ENCODE assay signal across 8 cellular contexts in the genomic region with DNA sequence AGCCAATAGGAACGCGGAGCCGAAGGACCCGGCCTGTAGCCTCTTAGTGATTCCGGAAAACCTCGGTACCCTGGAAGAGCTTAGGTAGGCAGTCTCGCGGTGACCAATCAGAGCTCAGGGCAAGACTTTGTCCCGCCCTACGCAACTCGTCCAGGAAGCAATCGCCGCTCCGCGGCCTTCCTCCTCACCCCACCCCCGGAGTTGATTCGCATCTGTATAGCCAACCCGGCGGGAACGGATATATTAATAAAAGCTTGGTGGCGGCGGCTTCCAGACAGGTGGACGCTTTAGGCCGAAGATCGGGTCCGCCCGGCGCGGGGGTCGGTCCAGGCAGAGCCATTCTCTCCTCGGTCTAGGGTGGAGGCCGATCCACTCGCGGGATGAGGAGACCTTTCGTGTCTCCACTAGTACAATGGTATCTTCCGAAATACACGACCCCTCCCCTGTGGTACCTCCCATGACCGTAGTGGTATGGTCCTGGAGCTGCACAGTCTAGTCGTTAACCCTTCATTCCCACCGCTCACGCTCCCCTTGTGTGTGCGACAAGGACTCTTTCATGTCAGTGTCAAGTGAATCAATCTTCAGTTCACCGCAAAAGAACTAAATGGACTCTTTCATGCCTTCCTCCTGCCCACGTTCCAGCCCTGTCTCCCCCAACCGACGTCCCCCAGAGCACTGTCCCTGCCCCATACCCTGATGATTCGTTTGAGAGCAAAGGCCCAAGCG. TPM values are rescaled to one million over a fixed set of nuclear protein-coding genes. Genes with fewer than 3 reads are reported as not detected.
A peak's percentile ranks its signal among the peaks of the same experiment; 100 is the strongest.
DNase-seq lines count a peak whose midpoint lies in the region; ATAC-seq and TF ChIP-seq lines count a peak whose summit lies in the region.

No MANE protein-coding gene starts in this region.

- H4K8ac ChIP-seq in IMR-90 (ENCODE audit: low read depth in 2 of 2, low read length in 2 of 2) = peak overlapping the region; percentile 84 to 98

- intact Hi-C loops in IMR-90 (cut with micrococcal nuclease) = loop anchor here (1.0 kb wide), 1 partner anchor 64 kb away; no protein-coding TSS in a partner anchor
- intact Hi-C loops in mucosa of descending colon (cut with DNase I, micrococcal nuclease) = no loop called here

- peak overlapping the region; percentile 83 for H2AFZ ChIP-seq in IMR-90 (replicated peaks; ENCODE audit: low read length, poor library complexity)

- ATAC-seq in GM21528 (IDR thresholded peaks at IDR 0.05; ENCODE audit: low FRiP score, unreplicated experiment) = peak; percentile 95
- peak; percentile 100 for ATAC-seq in IMR-90 (ENCODE audit: low read depth)
- ATAC-seq in mucosa of descending colon = peak; percentile 99

- H4K20me1 ChIP-seq in IMR-90 (ENCODE audit: insufficient read depth, low read length) = no peaks in the 10 kb centered on the region

- H3K4me3 ChIP-seq in IMR-90 (ENCODE audit: insufficient read depth, low read depth, low read length) = peak overlapping the region; percentile 53
- peak overlapping the region; percentile 71 for H3K4me3 ChIP-seq in epithelial cell of proximal tubule (ENCODE audit: low read depth, low read length)
- H3K4me3 ChIP-seq in mucosa of descending colon = peak overlapping the region; percentile 17

- no peak for TF ChIP-seq RAD21 in IMR-90 (IDR thresholded peaks at IDR 0.05; ENCODE audit: low read length)

- H3K56ac ChIP-seq in IMR-90 (ENCODE audit: extremely low read depth, insufficient read depth, low read length) = peak overlapping the region; percentile 65

- H3K14ac ChIP-seq in IMR-90 (replicated peaks; ENCODE audit: low read depth, low read length) = peak overlapping the region; percentile 90

- H3K4ac ChIP-seq in IMR-90 (ENCODE audit: low read depth, low read length) = peak overlapping the region; percentile 90

- no peaks in the 10 kb centered on the region for H3K79me1 ChIP-seq in IMR-90 (ENCODE audit: low read depth in 1 of 2, low read length in 2 of 2)

- peak overlapping the region; percentile 1 for H2BK5ac ChIP-seq in IMR-90 (ENCODE audit: low read depth, low read length, poor library complexity, severe bottlenecking)

- H3K27me3 ChIP-seq in IMR-90 (ENCODE audit: control insufficient read depth, insufficient read depth, low read length) = no peaks in the 10 kb centered on the region; the same call in 1 of the 2 replicates

- DNase-seq in DMS 273 treated with DMSO at 0.1 percent for 48 hours (lab: John Stamatoyannopoulos, UW) (peak; percentile 95), IMR-90 (peak; percentile 97), OCI-M1 (lab: John Stamatoyannopoulos, UW) (peak; percentile 98), epithelial cell of proximal tubule (ENCODE audit: low read depth) (peak; percentile 85), mucosa of descending colon (peak; percentile 88 to 95 (median 90))
- peak; percentile 81 for DNase-seq in activated T-cell treated with anti-CD3 and anti-CD28 coated beads, Interleukin-2, amount 50 U/mL, for 1 hour
- peak; percentile 55 to 72 for DNase-seq in stimulated activated CD8-positive, alpha-beta memory T cell treated with anti-CD3 and anti-CD28 coated beads, Interleukin-4, amount 100 ng/mL, for 1 hour (ENCODE audit: low read depth in 2 of 2, low spot score in 1 of 2)

- peak overlapping the region; percentile 59; the same call in 1 of the 2 replicates for H2AK5ac ChIP-seq in IMR-90 (ENCODE audit: low read depth, low read length)

- H3K4me1 ChIP-seq in IMR-90 (ENCODE audit: control insufficient read depth, insufficient read depth, low read length) = no peaks in the 10 kb centered on the region
- no peaks in the 10 kb centered on the region for H3K4me1 ChIP-seq in mucosa of descending colon (ENCODE audit: low read depth)

- H2BK15ac ChIP-seq in IMR-90 (ENCODE audit: low read depth, low read length) = no peak overlapping the region

- in situ Hi-C loops in IMR-90 (cut with MboI; ENCODE audit: low sequenced_read_pairs) = no loop called here

- BruUV-seq in IMR-90 (replicated peaks; lab: Mats Ljungman, UMichigan) = no TSS peak

- peak overlapping the region; percentile 91 for H2AK9ac ChIP-seq in IMR-90 (replicated peaks; ENCODE audit: low read depth, low read length, poor library complexity)

- TF ChIP-seq POLR2A in IMR-90 (IDR thresholded peaks at IDR 0.05; ENCODE audit: low read depth, low read length) = peak; percentile 50; the same call in 1 of the 2 replicates

- H3K27ac ChIP-seq in IMR-90 (ENCODE audit: insufficient read depth, low read length) = peak overlapping the region; percentile 70

- H3K36me3 ChIP-seq in IMR-90 (ENCODE audit: control insufficient read depth, insufficient read depth, low read length) (no peaks in the 10 kb centered on the region), mucosa of descending colon (ENCODE audit: low read depth) (no peaks in the 10 kb centered on the region)

- 29% methylated on average over 13 of the region's 48 CpGs; no CpG with 5 or more reads in 1 of the 2 experiments for WGBS in IMR-90 (ENCODE audit: extremely low coverage in 2 of 2, insufficient read length in 1 of 2), 2 experiments

- H3K9me1 ChIP-seq in IMR-90 (ENCODE audit: insufficient read depth, low read length) = 0 out of 2 replicates have a peak, but pooled peaks cover 3% of the 10 kb centered on the region

- peak overlapping the region; percentile 57 for H3K4me2 ChIP-seq in IMR-90 (ENCODE audit: low read depth, low read length)

- CTCF ChIA-PET in IMR-90 (lab: Yijun Ruan, JAX) = no interaction called here

- H3K18ac ChIP-seq in IMR-90 (ENCODE audit: low read depth, low read length) = no peak overlapping the region

- H4K5ac ChIP-seq in IMR-90 (ENCODE audit: low read depth, low read length) = peak overlapping the region; percentile 54

- H3K23ac ChIP-seq in IMR-90 (ENCODE audit: low read depth, low read length) = peak overlapping the region; percentile 77

- POLR2A ChIA-PET in IMR-90 (lab: Charles Lee; ENCODE audit: unreplicated experiment) = no interaction called here

- H2BK120ac ChIP-seq in IMR-90 (ENCODE audit: low read depth, low read length) = no peak overlapping the region

- H2BK20ac ChIP-seq in IMR-90 (ENCODE audit: low read depth, low read length) = no peak overlapping the region

- H3K9ac ChIP-seq in IMR-90 (ENCODE audit: low read depth, low read length) = peak overlapping the region; percentile 66

- H4K91ac ChIP-seq in IMR-90 (ENCODE audit: insufficient read depth, low read depth, low read length) = peak overlapping the region; percentile 35

- no peak for TF ChIP-seq CTCF in IMR-90 (conservative IDR thresholded peaks at IDR 0.05; ENCODE audit: low read depth, low read length)
- no peak for TF ChIP-seq CTCF in epithelial cell of proximal tubule (conservative IDR thresholded peaks at IDR 0.05; ENCODE audit: low read depth, low read length)
- TF ChIP-seq CTCF in mucosa of descending colon (IDR thresholded peaks at IDR 0.05) = no peak

- dilution Hi-C loops in IMR-90 (cut with HindIII; ENCODE audit: low sequenced_read_pairs, unreplicated experiment) = no loop called here

- H3K9me3 ChIP-seq in IMR-90 (ENCODE audit: control insufficient read depth, insufficient read depth, low read length) (no peaks in the 10 kb centered on the region; the same call in 1 of the 2 replicates), mucosa of descending colon (no peaks in the 10 kb centered on the region)

TF ChIP-seq in IMR-90, 13 proteins besides CTCF, POLR2A, EP300 and RAD21 (continues in another document):
- no peak for TF ChIP-seq FOS (IDR thresholded peaks at IDR 0.05; ENCODE audit: low read depth, low read length)
- no peak for TF ChIP-seq CHD1 (IDR thresholded peaks at IDR 0.05; ENCODE audit: low read depth, low read length)
- no peak for TF ChIP-seq CEBPB (IDR thresholded peaks at IDR 0.05; ENCODE audit: low read depth, low read length)
- TF ChIP-seq BHLHE40 (IDR thresholded peaks at IDR 0.05; ENCODE audit: low read depth, low read length) = peak; percentile 74
- peak; percentile 61; the same call in 1 of the 2 replicates for TF ChIP-seq MAZ (IDR thresholded peaks at IDR 0.05; ENCODE audit: borderline replicate concordance, low read depth, low read length)
- TF ChIP-seq USF2 (IDR thresholded peaks at IDR 0.05; ENCODE audit: low read depth, low read length) = no peak
- peak; percentile 65; the same call in 1 of the 2 replicates for TF ChIP-seq MAFK (IDR thresholded peaks at IDR 0.05; ENCODE audit: low read depth, low read length)
- TF ChIP-seq MXI1 (IDR thresholded peaks at IDR 0.05; ENCODE audit: borderline replicate concordance, low read depth, low read length) = no peak
- TF ChIP-seq RCOR1 (IDR thresholded peaks at IDR 0.05; ENCODE audit: insufficient replicate concordance, low read length) = no peak

RNA-seq across cellular contexts. Expression of gene GLOD5, which starts 24.2 kb away (rescaled TPM):
- total RNA-seq in IMR-90 (2012; rRNA removed) (not detected in 2 replicates), epithelial cell of proximal tubule (not detected in 2 replicates), mucosa of descending colon (1 to 10 TPM; 4.3 to 9.9 (median 7.1) TPM)
- polyA plus RNA-seq in IMR-90 (2012; rRNA removed) = not detected in 2 replicates
- not detected in 2 replicates for polyA plus RNA-seq in IMR-90 (2012; cell fraction: cytosol; rRNA removed)
- polyA plus RNA-seq in IMR-90 (2012; cell fraction: nucleus; rRNA removed; ENCODE audit: low replicate concordance) = not detected in 2 replicates

RNA-seq across cellular contexts. Expression of gene SUV39H1, which starts 40.8 kb away (rescaled TPM):
- total RNA-seq in IMR-90 (2012; rRNA removed) (6.6 and 7.2 TPM in 2 replicates), epithelial cell of proximal tubule (13.3 and 28.6 TPM in 2 replicates), mucosa of descending colon (1 to 10 TPM; 3.4 to 6.2 (median 3.7) TPM)
- 8.6 and 9.9 TPM in 2 replicates for polyA plus RNA-seq in IMR-90 (2012; rRNA removed)
- polyA plus RNA-seq in IMR-90 (2012; cell fraction: cytosol; rRNA removed) = 6.6 and 7.1 TPM in 2 replicates
- polyA plus RNA-seq in IMR-90 (2012; cell fraction: nucleus; rRNA removed; ENCODE audit: low replicate concordance) = 9.5 and 19.5 TPM in 2 replicates

RNA-seq across cellular contexts. Expression of gene GATA1, which starts 49.0 kb away (rescaled TPM):
- total RNA-seq in IMR-90 (2012; rRNA removed) = not detected in 2 replicates
- polyA plus RNA-seq in IMR-90 (2012; rRNA removed) = not detected in 2 replicates
- polyA plus RNA-seq in IMR-90 (2012; cell fraction: cytosol; rRNA removed) = not detected in 2 replicates
- not detected in 2 replicates for polyA plus RNA-seq in IMR-90 (2012; cell fraction: nucleus; rRNA removed; ENCODE audit: low replicate concordance)
- total RNA-seq in epithelial cell of proximal tubule = not detected in 2 replicates
- under 1 TPM in 1 of 3 donors, not detected in 2; 0.32 TPM for total RNA-seq in mucosa of descending colon

RNA-seq across cellular contexts. Expression of gene WAS, which starts 53.8 kb away (rescaled TPM):
- total RNA-seq in IMR-90 (2012; rRNA removed) (not detected in 2 replicates), epithelial cell of proximal tubule (0.29 TPM in 1 of 2 replicates, not detected in the other), mucosa of descending colon (1 to 10 TPM; 4.4 to 8.6 (median 5.3) TPM)
- 0.09 and 0.14 TPM in 2 replicates for polyA plus RNA-seq in IMR-90 (2012; rRNA removed)
- 0.11 and 0.14 TPM in 2 replicates for polyA plus RNA-seq in IMR-90 (2012; cell fraction: cytosol; rRNA removed)
- polyA plus RNA-seq in IMR-90 (2012; cell fraction: nucleus; rRNA removed; ENCODE audit: low replicate concordance) = 0.74 and 1.1 TPM in 2 replicates

Comparison
In these comparisons a context has a peak if more than half of its experiments do, and no peak if none do; other contexts are left out.
1. Peak in every context shown above with its lines: DNase-seq, ATAC-seq, H3K4me3 ChIP-seq and H3K27ac ChIP-seq.
2. H3K4me3 ChIP-seq: peak in every context shown above with its lines; median percentile 71 in epithelial cell of proximal tubule; 53 in IMR-90; 17 in mucosa of descending colon.